In genomic region chr21:16241500-16241963, GRCh38 we compare ENCODE assay signal across 13 cellular contexts.
DNase-seq lines count a peak whose midpoint lies in the region; ATAC-seq, FAIRE-seq and TF ChIP-seq lines count a peak whose summit lies in the region.
"Had no signal": no experiment of that assay in that cellular context is flagged by ENCODE, and none has a peak within 500 bp of the region (broad histone marks: within the 10 kb centered on the region; RNA-seq: fewer than 3 reads in every experiment).

No MANE protein-coding gene starts in this region.

- H3K4me3 ChIP-seq in H1 (ENCODE audit: extremely low read depth in 1 of 4, insufficient read depth in 2 of 4, low read depth in 3 of 4, low read length in 4 of 4) (no peak overlapping the region), mesenchymal stem cell (ENCODE audit: insufficient read depth in 1 of 2, low read depth in 1 of 2, low read length in 2 of 2) (no peak overlapping the region)
- H3K4me3 ChIP-seq in CD8-positive, alpha-beta T cell (ENCODE audit: low read depth, low read length) = no peak overlapping the region
- H3K4me3 ChIP-seq: colonic mucosa, upper lobe of right lung had no signal

- H3K23ac ChIP-seq in H1 (ENCODE audit: insufficient read length) = no peak overlapping the region
- H3K23ac ChIP-seq in mesenchymal stem cell (ENCODE audit: low read length in 2 of 2) = no peak overlapping the region

- TF ChIP-seq EP300 in H1 (IDR thresholded peaks at IDR 0.05; ENCODE audit: borderline replicate concordance in 1 of 2, low read depth in 2 of 2, low read length in 2 of 2) = no peak

- no peak overlapping the region for H3K14ac ChIP-seq in H1 (ENCODE audit: insufficient read length)
- H3K14ac ChIP-seq in mesenchymal stem cell (ENCODE audit: low read length in 2 of 2) = no peak overlapping the region

- H3K27ac ChIP-seq in H1 (ENCODE audit: low read depth, low read length) = no peak overlapping the region
- no peak overlapping the region for H3K27ac ChIP-seq in mesenchymal stem cell (ENCODE audit: low read length, poor library complexity, severe bottlenecking)
- no peak overlapping the region for H3K27ac ChIP-seq in CD8-positive, alpha-beta T cell (ENCODE audit: low read depth, low read length)
- H3K27ac ChIP-seq: colonic mucosa, upper lobe of right lung had no signal

- intact Hi-C loops in CD14-positive monocyte (cut with micrococcal nuclease) = no loop called here
- intact Hi-C loops in CD8-positive, alpha-beta T cell (cut with DNase I, micrococcal nuclease) = no loop called here

- FAIRE-seq in H1 (lab: Jason Lieb, UNC) = peak; percentile 78

- no peaks in the 10 kb centered on the region for H3K23me2 ChIP-seq in H1 (ENCODE audit: low read depth, low read length)

- DNase-seq in ELR (ENCODE audit: low read depth) (peak; percentile 1), NCI-H69 (lab: John Stamatoyannopoulos, UW) (peak; percentile 12), H1 (ENCODE audit: low read depth in 1 of 2, low spot score in 2 of 2) (peak; percentile 46 to 52), mesenchymal stem cell (peak; percentile 1), CD14-positive monocyte (ENCODE audit: low spot score) (no peak), DMS 273 treated with DMSO at 0.1 percent for 48 hours (lab: John Stamatoyannopoulos, UW) (no peak)
- no peak for DNase-seq in stimulated activated CD4-positive, alpha-beta T cell treated with anti-CD3 and anti-CD28 coated beads, Interleukin-4, amount 100 ng/mL, for 4 hours
- no peak for DNase-seq in CD8-positive, alpha-beta T cell
- DNase-seq: colonic mucosa, DMS79 treated with DMSO at 0.1 percent for 48 hours, NCI-H2081 treated with DMSO at 0.1 percent for 48 hours, upper lobe of right lung had no signal

- no peak overlapping the region for H4K5ac ChIP-seq in H1 (ENCODE audit: insufficient read length, low read depth, low read length)

- no peak overlapping the region for H2BK15ac ChIP-seq in H1 (ENCODE audit: low read length)
- H2BK15ac ChIP-seq in mesenchymal stem cell (ENCODE audit: low read depth, poor library complexity, severe bottlenecking) = no peak overlapping the region

- no peaks in the 10 kb centered on the region for H3K27me3 Mint-ChIP-seq in CD14-positive monocyte (ENCODE audit: low read depth in 3 of 3)
- H3K27me3 Mint-ChIP-seq in CD8-positive, alpha-beta T cell (ENCODE audit: low read depth) = no peaks in the 10 kb centered on the region

- no peaks in the 10 kb centered on the region for H3K36me3 Mint-ChIP-seq in CD14-positive monocyte
- H3K36me3 Mint-ChIP-seq in CD8-positive, alpha-beta T cell = no peaks in the 10 kb centered on the region

- peaks cover 0 to 2% of the 10 kb centered on the region in 2 experiments for H4K20me1 ChIP-seq in H1 (replicated peaks in 1 of 2; ENCODE audit: control insufficient read depth in 1 of 2, insufficient read depth in 2 of 2, low read length in 2 of 2)

- H3K79me2 ChIP-seq in H1 (ENCODE audit: control insufficient read depth in 1 of 2, insufficient read depth in 2 of 2, low read length in 2 of 2) = no peaks in the 10 kb centered on the region

- TF ChIP-seq POLR2A in H1 (IDR thresholded peaks at IDR 0.05; ENCODE audit: control extremely low read depth in 1 of 2, low read depth in 2 of 2, low read length in 2 of 2) = no peak

- H2BK120ac ChIP-seq in H1 (replicated peaks; ENCODE audit: low read depth, low read length) = no peak overlapping the region
- H2BK120ac ChIP-seq in mesenchymal stem cell (ENCODE audit: low read depth, low read length) = no peak overlapping the region

- H3K27me3 ChIP-seq in H1 (replicated peaks in 1 of 4; ENCODE audit: control insufficient read depth in 3 of 4, extremely low read depth in 1 of 4, insufficient read depth in 3 of 4, low read length in 3 of 4) (peaks cover 5 to 17% (median 8%) of the 10 kb centered on the region in 4 experiments), mesenchymal stem cell (ENCODE audit: control insufficient read depth in 1 of 2, insufficient read depth in 1 of 2, low read length in 2 of 2) (no peaks in the 10 kb centered on the region)
- no peaks in the 10 kb centered on the region for H3K27me3 ChIP-seq in CD8-positive, alpha-beta T cell (ENCODE audit: insufficient read depth, low read length)
- H3K27me3 ChIP-seq: colonic mucosa, upper lobe of right lung had no signal

- H3K4me1 Mint-ChIP-seq in CD14-positive monocyte = peaks cover 7% of the 10 kb centered on the region
- no peaks in the 10 kb centered on the region for H3K4me1 Mint-ChIP-seq in CD8-positive, alpha-beta T cell (ENCODE audit: low read depth)

- H2BK20ac ChIP-seq in H1 (ENCODE audit: low read length) = no peak overlapping the region

- H2AFZ ChIP-seq in H1 (ENCODE audit: low read length) = no peak overlapping the region
- H2AFZ ChIP-seq in mesenchymal stem cell (ENCODE audit: low read depth, low read length) = no peak overlapping the region

- H3K27ac Mint-ChIP-seq in CD14-positive monocyte = peak overlapping the region in 1 of 7 donors; percentile 59
- no peak overlapping the region for H3K27ac Mint-ChIP-seq in CD8-positive, alpha-beta T cell

- H2BK5ac ChIP-seq in H1 (ENCODE audit: low read depth, low read length) (no peak overlapping the region), mesenchymal stem cell (ENCODE audit: low read depth, low read length, poor library complexity, severe bottlenecking) (no peak overlapping the region)

- no peak overlapping the region for H3K18ac ChIP-seq in H1 (ENCODE audit: extremely low read depth, low read length)
- no peak overlapping the region for H3K18ac ChIP-seq in mesenchymal stem cell (ENCODE audit: low read depth in 1 of 2, low read length in 2 of 2)

- no peak for TF ChIP-seq CTCF in H1 (IDR thresholded peaks at IDR 0.05; ENCODE audit: control extremely low read depth in 1 of 3, insufficient read depth in 1 of 3, low read depth in 1 of 3, low read length in 3 of 3)
- no peak for TF ChIP-seq CTCF in CD14-positive monocyte (IDR thresholded peaks at IDR 0.05)
- TF ChIP-seq CTCF in CD8-positive, alpha-beta T cell (IDR thresholded peaks at IDR 0.05) = no peak

- H4K8ac ChIP-seq in H1 (ENCODE audit: extremely low read depth, insufficient read depth, low read length) (no peak overlapping the region), mesenchymal stem cell (ENCODE audit: low read length) (no peak overlapping the region)

- H3K4ac ChIP-seq in H1 (replicated peaks; ENCODE audit: insufficient read length, low read depth, low read length) = no peak overlapping the region
- no peak overlapping the region for H3K4ac ChIP-seq in mesenchymal stem cell (ENCODE audit: low read depth in 1 of 2, low read length in 2 of 2)

- H3K56ac ChIP-seq in H1 (replicated peaks; ENCODE audit: insufficient read length, low read depth, low read length) = no peak overlapping the region

- H3K4me1 ChIP-seq in H1 (replicated peaks in 1 of 4; ENCODE audit: control insufficient read depth in 3 of 4, insufficient read depth in 4 of 4, low read length in 3 of 4) = no peaks in the 10 kb centered on the region; a peak in 1 of 7 replicates
- H3K4me1 ChIP-seq in mesenchymal stem cell (ENCODE audit: control insufficient read depth, insufficient read depth, low read depth, low read length) = no peaks in the 10 kb centered on the region
- H3K4me1 ChIP-seq in CD8-positive, alpha-beta T cell (ENCODE audit: insufficient read depth, low read length) = no peaks in the 10 kb centered on the region
- H3K4me1 ChIP-seq: colonic mucosa, upper lobe of right lung had no signal

- H3K79me1 ChIP-seq in H1 (ENCODE audit: low read depth, low read length) = no peaks in the 10 kb centered on the region
- peaks cover 5% of the 10 kb centered on the region for H3K79me1 ChIP-seq in mesenchymal stem cell (replicated peaks; ENCODE audit: low read length, poor library complexity, severe bottlenecking)

- H3K4me3 Mint-ChIP-seq in CD14-positive monocyte = no peak overlapping the region
- no peak overlapping the region for H3K4me3 Mint-ChIP-seq in CD8-positive, alpha-beta T cell

- no peak overlapping the region for H2AK5ac ChIP-seq in H1 (ENCODE audit: low read depth, low read length)
- H2AK5ac ChIP-seq in mesenchymal stem cell (ENCODE audit: low read length, severe bottlenecking) = no peak overlapping the region

- 24% methylated on average over 6 of the region's 6 CpGs; no CpG with 5 or more reads in 1 of the 2 experiments for WGBS in H1 (ENCODE audit: extremely low coverage in 1 of 2, insufficient coverage in 1 of 2, insufficient read length in 1 of 2, insufficient replicate concordance in 2 of 2, low coverage in 1 of 2, low lambda C conversion rate in 2 of 2, missing lambda C conversion rate in 1 of 2), 2 experiments
- 49% methylated on average over 6 of the region's 6 CpGs for WGBS in mesenchymal stem cell

- no peaks in the 10 kb centered on the region for H3K9me3 ChIP-seq in H1 (ENCODE audit: insufficient read depth in 2 of 2, low read depth in 1 of 2, low read length in 1 of 2)
- H3K9me3 ChIP-seq in mesenchymal stem cell (ENCODE audit: control insufficient read depth, low read length) = no peaks in the 10 kb centered on the region
- no peaks in the 10 kb centered on the region for H3K9me3 ChIP-seq in CD8-positive, alpha-beta T cell (ENCODE audit: low read length)
- H3K9me3 ChIP-seq: colonic mucosa, upper lobe of right lung had no signal

- no peak overlapping the region for H3K9ac ChIP-seq in H1 (replicated peaks in 1 of 4; ENCODE audit: extremely low read depth in 1 of 4, low read depth in 3 of 4, low read length in 3 of 4)
- H3K9ac ChIP-seq in mesenchymal stem cell (ENCODE audit: low read length) = no peak overlapping the region

- no peak for ATAC-seq in CD8-positive, alpha-beta T cell
- ATAC-seq: activated CD4-positive, CD25-positive, alpha-beta regulatory T cell treated with anti-CD3 and anti-CD28 coated beads, Interleukin-2, amount 50 U/mL, for 24 hours; upper lobe of right lung had no signal

- no peak for TF ChIP-seq RAD21 in H1 (IDR thresholded peaks at IDR 0.05 in 1 of 2, conservative IDR thresholded peaks at IDR 0.05 in 1 of 2; ENCODE audit: low read depth in 2 of 2, low read length in 2 of 2)

- peak overlapping the region in 1 of 2 experiments; percentile 41; a peak in 2 of 4 replicates for H3K4me2 ChIP-seq in H1 (ENCODE audit: insufficient read depth in 1 of 2, low read depth in 2 of 2, low read length in 2 of 2)
- no peak overlapping the region for H3K4me2 ChIP-seq in mesenchymal stem cell (ENCODE audit: low read length, poor library complexity, severe bottlenecking)

- POLR2A ChIA-PET in H1 (lab: Charles Lee; ENCODE audit: partially characterized antibody) = no interaction called here
- POLR2A ChIA-PET in CD8-positive, alpha-beta T cell (lab: Charles Lee) = no interaction called here

- CTCF ChIA-PET in H1 (lab: Charles Lee; ENCODE audit: partially characterized antibody) = interaction anchor here (0.9 kb wide), 1 partner anchor 61 kb away, joined by 3 read pairs; no protein-coding TSS in a partner anchor
- CTCF ChIA-PET in CD8-positive, alpha-beta T cell (lab: Charles Lee) = no interaction called here

- peaks cover 0 to 1% (median 0%) of the 10 kb centered on the region in 7 donors for H3K9me3 Mint-ChIP-seq in CD14-positive monocyte
- peaks cover 2% of the 10 kb centered on the region for H3K9me3 Mint-ChIP-seq in CD8-positive, alpha-beta T cell

- H3K36me3 ChIP-seq in H1 (ENCODE audit: control insufficient read depth in 2 of 4, insufficient read depth in 4 of 4, low read length in 3 of 4) (no peaks in the 10 kb centered on the region), mesenchymal stem cell (ENCODE audit: control insufficient read depth in 1 of 2, insufficient read depth in 2 of 2, low read depth in 1 of 2, low read length in 2 of 2) (no peaks in the 10 kb centered on the region)
- no peaks in the 10 kb centered on the region for H3K36me3 ChIP-seq in CD8-positive, alpha-beta T cell (ENCODE audit: insufficient read depth, low read length)
- H3K36me3 ChIP-seq: colonic mucosa, upper lobe of right lung had no signal

- H2BK12ac ChIP-seq in H1 (ENCODE audit: low read depth, low read length) (no peak overlapping the region), mesenchymal stem cell (ENCODE audit: low read length in 2 of 2) (no peak overlapping the region)

- H4K91ac ChIP-seq in H1 (replicated peaks; ENCODE audit: insufficient read length, low read length) (no peak overlapping the region), mesenchymal stem cell (ENCODE audit: low read length) (no peak overlapping the region)

Comparison
In these comparisons a context has a peak if more than half of its experiments do, and no peak if none do; other contexts are left out.
1. DNase-seq: peak in ELR (single experiment), NCI-H69 (single experiment), H1 (2 of 2) and mesenchymal stem cell (single experiment); none in CD14-positive monocyte (single experiment), stimulated activated CD4-positive, alpha-beta T cell treated with anti-CD3 and anti-CD28 coated beads, Interleukin-4, amount 100 ng/mL, for 4 hours (0 of 2), DMS 273 treated with DMSO at 0.1 percent for 48 hours (single experiment) and CD8-positive, alpha-beta T cell (0 of 7).